Comparison of ENCODE assay signal across 23 cellular contexts in the genomic region with DNA sequence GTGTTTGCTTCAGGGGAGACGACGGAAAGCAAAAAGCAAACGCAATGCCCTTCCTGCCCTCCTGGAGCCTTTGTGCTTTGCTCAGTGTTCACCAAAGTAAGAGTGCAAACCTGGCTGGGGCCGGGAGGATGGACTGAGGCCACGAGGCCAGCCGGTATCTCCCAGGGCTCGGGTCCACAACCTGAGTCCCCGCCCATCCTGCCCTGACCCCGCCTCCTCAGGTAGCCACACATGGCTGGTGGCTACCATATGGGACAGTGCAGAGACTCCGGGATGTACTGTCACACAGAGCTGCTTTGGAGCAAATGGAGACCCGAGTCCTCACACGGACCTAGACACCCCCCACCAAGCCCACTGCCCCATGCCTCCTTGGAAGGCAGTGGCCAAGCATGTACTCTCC. TPM values are rescaled to one million over a fixed set of nuclear protein-coding genes. Genes with fewer than 3 reads are reported as not detected.
"Had no signal": no experiment of that assay in that cellular context is flagged by ENCODE, and none has a peak within 500 bp of the region (broad histone marks: within the 10 kb centered on the region; RNA-seq: fewer than 3 reads in every experiment).

No MANE protein-coding gene starts in this region.

- H3K9me3 Mint-ChIP-seq: activated CD8-positive, alpha-beta T cell treated with anti-CD3 and anti-CD28 coated beads for 36 hours; activated naive CD4-positive, alpha-beta T cell treated with anti-CD3 and anti-CD28 coated beads, Interleukin-2, amount 10 ng/mL, durations not matched to agents 7 days and 5 days; activated naive CD8-positive, alpha-beta T cell treated with anti-CD3 and anti-CD28 coated beads for 36 hours; activated T-cell treated with anti-CD3 and anti-CD28 coated beads, Interleukin-2, amount 50 U/mL, for 72 hours; activated T-helper 2 cell treated with anti-CD3 and anti-CD28 coated beads, Interferon-gamma antibody, Interleukin-2, Interleukin-4, amounts not matched to agents 10 μg/mL and 5 μg/mL and 100 μg/mL, durations not matched to agents 14 hours and 24 hours and 36 hours; T-cell had no signal

- ATAC-seq: activated CD4-positive, alpha-beta T cell treated with anti-CD3 and anti-CD28 coated beads for 36 hours; activated CD8-positive, alpha-beta T cell treated with anti-CD3 and anti-CD28 coated beads for 36 hours; activated T-cell treated with anti-CD3 and anti-CD28 coated beads, Interleukin-2, amount 50 U/mL, for 72 hours; Panc1; Right ventricle myocardium inferior; T-cell had no signal

- H3K27ac ChIP-seq: SK-N-MC had no signal

- FAIRE-seq: TTC549 had no signal

- H3K27ac Mint-ChIP-seq: activated CD4-positive, alpha-beta T cell treated with anti-CD3 and anti-CD28 coated beads for 36 hours; activated CD8-positive, alpha-beta T cell treated with anti-CD3 and anti-CD28 coated beads for 36 hours; activated naive CD4-positive, alpha-beta T cell treated with anti-CD3 and anti-CD28 coated beads, Interleukin-2, amount 10 ng/mL, durations not matched to agents 7 days and 5 days; activated naive CD8-positive, alpha-beta T cell treated with anti-CD3 and anti-CD28 coated beads for 36 hours; activated T-cell treated with anti-CD3 and anti-CD28 coated beads, Interleukin-2, amount 50 U/mL, for 72 hours; activated T-helper 2 cell treated with anti-CD3 and anti-CD28 coated beads, Interferon-gamma antibody, Interleukin-2, Interleukin-4, amounts not matched to agents 10 μg/mL and 5 μg/mL and 100 μg/mL, durations not matched to agents 14 hours and 24 hours and 36 hours; T-cell had no signal

- H3K36me3 Mint-ChIP-seq: activated naive CD4-positive, alpha-beta T cell treated with anti-CD3 and anti-CD28 coated beads, Interleukin-2, amount 10 ng/mL, durations not matched to agents 7 days and 5 days; activated naive CD8-positive, alpha-beta T cell treated with anti-CD3 and anti-CD28 coated beads for 36 hours; T-cell had no signal

- DNase-seq: activated CD4-positive, alpha-beta T cell treated with anti-CD3 and anti-CD28 coated beads for 36 hours; activated CD8-positive, alpha-beta memory T cell treated with anti-CD3 and anti-CD28 coated beads, Interleukin-2, amount 50 U/mL, for 4 hours; activated CD8-positive, alpha-beta T cell treated with anti-CD3 and anti-CD28 coated beads for 36 hours; activated gamma-delta T cell treated with Interleukin-2 at 50 U/mL for 16 hours; activated naive CD4-positive, alpha-beta T cell treated with anti-CD3 and anti-CD28 coated beads, Interleukin-2, amount 10 ng/mL, durations not matched to agents 7 days and 5 days; activated naive CD8-positive, alpha-beta T cell treated with anti-CD3 and anti-CD28 coated beads for 36 hours; activated T-cell treated with anti-CD3 and anti-CD28 coated beads, Interleukin-2, amount 50 U/mL, for 72 hours; NCI-H1105 treated with DMSO at 0.1 percent for 48 hours; NCI-H1436 treated with DMSO at 0.1 percent for 48 hours; NCI-H187; NCI-H2081; NCI-H510A treated with DMSO at 0.1 percent for 48 hours; NK-92 treated with Interleukin-12 subunit alpha and Interleukin-12 subunit beta, amount 100 ng/mL, for 24 hours; OCI-M1; RPMI8226; T-cell; T-helper 2 cell; T1000 had no signal

- H3K4me3 Mint-ChIP-seq: activated CD4-positive, alpha-beta T cell treated with anti-CD3 and anti-CD28 coated beads for 36 hours; activated CD8-positive, alpha-beta T cell treated with anti-CD3 and anti-CD28 coated beads for 36 hours; activated naive CD4-positive, alpha-beta T cell treated with anti-CD3 and anti-CD28 coated beads, Interleukin-2, amount 10 ng/mL, durations not matched to agents 7 days and 5 days; activated naive CD8-positive, alpha-beta T cell treated with anti-CD3 and anti-CD28 coated beads for 36 hours; activated T-cell treated with anti-CD3 and anti-CD28 coated beads, Interleukin-2, amount 50 U/mL, for 72 hours; T-cell had no signal

- H3K4me3 ChIP-seq: SK-N-MC had no signal

- H3K4me1 Mint-ChIP-seq: activated naive CD8-positive, alpha-beta T cell treated with anti-CD3 and anti-CD28 coated beads for 36 hours had no signal

RNA-seq across cellular contexts. Expression of a gene that starts 4.8 kb away (rescaled TPM):
- total RNA-seq: activated CD4-positive, alpha-beta T cell treated with anti-CD3 and anti-CD28 coated beads for 36 hours; activated CD8-positive, alpha-beta T cell treated with anti-CD3 and anti-CD28 coated beads for 36 hours; activated naive CD8-positive, alpha-beta T cell treated with anti-CD3 and anti-CD28 coated beads for 36 hours; activated T-cell treated with anti-CD3 and anti-CD28 coated beads, Interleukin-2, amount 50 U/mL, for 72 hours; activated T-helper 2 cell treated with anti-CD3 and anti-CD28 coated beads, Interferon-gamma antibody, Interleukin-2, Interleukin-4, amounts not matched to agents 10 μg/mL and 5 μg/mL and 100 μg/mL, durations not matched to agents 14 hours and 24 hours and 36 hours; Right ventricle myocardium inferior had no signal

RNA-seq across cellular contexts. Expression of a gene that starts 27.5 kb away (rescaled TPM):
- total RNA-seq: activated CD4-positive, alpha-beta T cell treated with anti-CD3 and anti-CD28 coated beads for 36 hours; activated CD8-positive, alpha-beta T cell treated with anti-CD3 and anti-CD28 coated beads for 36 hours; activated naive CD8-positive, alpha-beta T cell treated with anti-CD3 and anti-CD28 coated beads for 36 hours; activated T-cell treated with anti-CD3 and anti-CD28 coated beads, Interleukin-2, amount 50 U/mL, for 72 hours; activated T-helper 2 cell treated with anti-CD3 and anti-CD28 coated beads, Interferon-gamma antibody, Interleukin-2, Interleukin-4, amounts not matched to agents 10 μg/mL and 5 μg/mL and 100 μg/mL, durations not matched to agents 14 hours and 24 hours and 36 hours had no signal
